In genomic region chr6:14894105-14894504, GRCh38 we compare ENCODE assay signal across 17 cellular contexts.
DNase-seq lines count a peak whose midpoint lies in the region; ATAC-seq and TF ChIP-seq lines count a peak whose summit lies in the region.
"Had no signal": no experiment of that assay in that cellular context is flagged by ENCODE, and none has a peak within 500 bp of the region (broad histone marks: within the 10 kb centered on the region; RNA-seq: fewer than 3 reads in every experiment).

No MANE protein-coding gene starts in this region.

- no peak overlapping the region for H3K18ac ChIP-seq in IMR-90 (ENCODE audit: low read depth, low read length)

- peaks cover 60% of the 10 kb centered on the region for H3K9me3 ChIP-seq in BLaER1
- peaks cover 2% of the 10 kb centered on the region for H3K9me3 ChIP-seq in IMR-90 (ENCODE audit: control insufficient read depth, insufficient read depth, low read length)
- H3K9me3 ChIP-seq: A549, Caco-2 had no signal

- H3K9me1 ChIP-seq in IMR-90 (ENCODE audit: insufficient read depth, low read length) = no peaks in the 10 kb centered on the region

- TF ChIP-seq POLR2A in IMR-90 (IDR thresholded peaks at IDR 0.05; ENCODE audit: low read depth, low read length) = no peak

- H2AFZ ChIP-seq in IMR-90 (replicated peaks; ENCODE audit: low read length, poor library complexity) = no peak overlapping the region

- 0 out of 2 replicates have a peak overlapping the region, but pooled peaks have one; percentile 4 for H2AK5ac ChIP-seq in IMR-90 (ENCODE audit: low read depth, low read length)

- H3K27ac Mint-ChIP-seq in MCF 10A (ENCODE audit: low read depth, unreplicated experiment) = no peak overlapping the region
- H3K27ac Mint-ChIP-seq: B cell; CD4-positive, alpha-beta T cell; CD8-positive, alpha-beta T cell had no signal

- H2BK20ac ChIP-seq in IMR-90 (ENCODE audit: low read depth, low read length) = no peak overlapping the region

- no peaks in the 10 kb centered on the region for H4K20me1 ChIP-seq in BLaER1
- no peaks in the 10 kb centered on the region for H4K20me1 ChIP-seq in IMR-90 (ENCODE audit: insufficient read depth, low read length)

- POLR2A ChIA-PET in IMR-90 (lab: Charles Lee; ENCODE audit: unreplicated experiment) (no interaction called here), MCF 10A (lab: Yijun Ruan, JAX) (interaction anchor here (0.6 to 0.7 kb wide), 2 partner anchors 10 to 13 kb away, joined by 3 read pairs; no protein-coding TSS in a partner anchor)

- TF ChIP-seq RAD21 in IMR-90 (IDR thresholded peaks at IDR 0.05; ENCODE audit: low read length) = no peak

- H3K4me1 ChIP-seq in BLaER1 (peaks cover 38% of the 10 kb centered on the region), IMR-90 (ENCODE audit: control insufficient read depth, insufficient read depth, low read length) (no peaks in the 10 kb centered on the region)
- H3K4me1 ChIP-seq: Caco-2 had no signal

- BruUV-seq in IMR-90 (replicated peaks; lab: Mats Ljungman, UMichigan) = no TSS peak
- no TSS peak for BruUV-seq in MCF 10A (replicated peaks; lab: Mats Ljungman, UMichigan)

- no peak overlapping the region for H4K5ac ChIP-seq in IMR-90 (ENCODE audit: low read depth, low read length)

- H3K27ac ChIP-seq in BLaER1 (no peak overlapping the region), IMR-90 (ENCODE audit: insufficient read depth, low read length) (no peak overlapping the region)
- H3K27ac ChIP-seq: 22Rv1, A549, C4-2B had no signal

- no peak overlapping the region for H3K4ac ChIP-seq in IMR-90 (ENCODE audit: low read depth, low read length)

- dilution Hi-C loops in IMR-90 (cut with HindIII; ENCODE audit: low sequenced_read_pairs, unreplicated experiment) = no loop called here

- H3K4me2 ChIP-seq in BLaER1 (peak overlapping the region; percentile 35), IMR-90 (ENCODE audit: low read depth, low read length) (no peak overlapping the region)
- H3K4me2 ChIP-seq: A549 had no signal

- TF ChIP-seq CTCF in IMR-90 (conservative IDR thresholded peaks at IDR 0.05; ENCODE audit: low read depth, low read length) (no peak), MCF 10A (IDR thresholded peaks at IDR 0.05; ENCODE audit: unreplicated experiment) (no peak)

- H3K36me3 Mint-ChIP-seq in MCF 10A (ENCODE audit: insufficient read depth, unreplicated experiment) = peaks cover 12% of the 10 kb centered on the region
- H3K36me3 Mint-ChIP-seq: CD8-positive, alpha-beta T cell had no signal

- 64% methylated on average over 2 of the region's 2 CpGs; no CpG with 5 or more reads in 1 of the 2 experiments for WGBS in IMR-90 (ENCODE audit: extremely low coverage in 2 of 2, insufficient read length in 1 of 2), 2 experiments

- H3K9ac ChIP-seq in BLaER1 = no peak overlapping the region
- no peak overlapping the region for H3K9ac ChIP-seq in IMR-90 (ENCODE audit: low read depth, low read length)

- H3K4me3 Mint-ChIP-seq in MCF 10A (ENCODE audit: unreplicated experiment) = no peak overlapping the region
- H3K4me3 Mint-ChIP-seq: B cell; CD4-positive, alpha-beta T cell; CD8-positive, alpha-beta T cell had no signal

- H2AK9ac ChIP-seq in IMR-90 (replicated peaks; ENCODE audit: low read depth, low read length, poor library complexity) = no peak overlapping the region

- no peaks in the 10 kb centered on the region for H3K27me3 Mint-ChIP-seq in MCF 10A (ENCODE audit: insufficient read depth, unreplicated experiment)
- H3K27me3 Mint-ChIP-seq: CD4-positive, alpha-beta T cell had no signal

- H3K36me3 ChIP-seq in BLaER1 = no peaks in the 10 kb centered on the region
- H3K36me3 ChIP-seq in IMR-90 (ENCODE audit: control insufficient read depth, insufficient read depth, low read length) = no peaks in the 10 kb centered on the region

- no peak overlapping the region for H3K56ac ChIP-seq in IMR-90 (ENCODE audit: extremely low read depth, insufficient read depth, low read length)

- no peak overlapping the region for H3K14ac ChIP-seq in IMR-90 (replicated peaks; ENCODE audit: low read depth, low read length)

- H3K23ac ChIP-seq in IMR-90 (ENCODE audit: low read depth, low read length) = no peak overlapping the region

- in situ Hi-C loops in IMR-90 (cut with MboI; ENCODE audit: low sequenced_read_pairs) = no loop called here

- DNase-seq in IMR-90 (no peak), left lobe of liver (ENCODE audit: low spot score) (no peak), MCF 10A (ENCODE audit: unreplicated experiment) (no peak), MV-4-11 (lab: John Stamatoyannopoulos, UW) (no peak)
- DNase-seq in activated CD4-positive, alpha-beta T cell treated with anti-CD3 and anti-CD28 coated beads, Interleukin-2, amount 50 U/mL, for 48 hours = no peak
- DNase-seq: AML-193; Caco-2; Calu3; CD4-positive, alpha-beta T cell; CD8-positive, alpha-beta T cell; DMS79 treated with DMSO at 0.1 percent for 48 hours; GF-D8 had no signal

- no peak overlapping the region for H2BK15ac ChIP-seq in IMR-90 (ENCODE audit: low read depth, low read length)

- no peaks in the 10 kb centered on the region for H3K4me1 Mint-ChIP-seq in MCF 10A (ENCODE audit: insufficient read depth, unreplicated experiment)

- no peak overlapping the region for H2BK120ac ChIP-seq in IMR-90 (ENCODE audit: low read depth, low read length)

- no peak for ATAC-seq in IMR-90 (ENCODE audit: low read depth)
- peak; percentile 66 for ATAC-seq in left lobe of liver
- ATAC-seq: A549; CD8-positive, alpha-beta T cell had no signal

- no peak overlapping the region for H4K8ac ChIP-seq in IMR-90 (ENCODE audit: low read depth in 2 of 2, low read length in 2 of 2)

- H3K27me3 ChIP-seq in BLaER1 = no peaks in the 10 kb centered on the region
- H3K27me3 ChIP-seq in IMR-90 (ENCODE audit: control insufficient read depth, insufficient read depth, low read length) = no peaks in the 10 kb centered on the region; the same call in 1 of the 2 replicates

- no peak overlapping the region for H2BK5ac ChIP-seq in IMR-90 (ENCODE audit: low read depth, low read length, poor library complexity, severe bottlenecking)

- no peak overlapping the region for H4K91ac ChIP-seq in IMR-90 (ENCODE audit: insufficient read depth, low read depth, low read length)

- CTCF ChIA-PET in IMR-90 (lab: Yijun Ruan, JAX) (no interaction called here), MCF 10A (lab: Yijun Ruan, JAX) (no interaction called here)

- H3K79me1 ChIP-seq in IMR-90 (ENCODE audit: low read depth in 1 of 2, low read length in 2 of 2) = no peaks in the 10 kb centered on the region

- intact Hi-C loops in IMR-90 (cut with micrococcal nuclease) = no loop called here
- intact Hi-C loops in MCF 10A (cut with micrococcal nuclease) = no loop called here

- peaks cover 7% of the 10 kb centered on the region for H3K9me3 Mint-ChIP-seq in MCF 10A (ENCODE audit: unreplicated experiment)
- H3K9me3 Mint-ChIP-seq: CD4-positive, alpha-beta T cell; CD8-positive, alpha-beta T cell had no signal

- peak overlapping the region; percentile 38; the same call in 1 of the 2 replicates for H3K4me3 ChIP-seq in BLaER1
- no peak overlapping the region for H3K4me3 ChIP-seq in IMR-90 (ENCODE audit: insufficient read depth, low read depth, low read length)
- H3K4me3 ChIP-seq: A549 had no signal

TF ChIP-seq in IMR-90, 13 proteins besides CTCF, POLR2A, EP300 and RAD21:
- TF ChIP-seq RFX5 (IDR thresholded peaks at IDR 0.05; ENCODE audit: low read depth, low read length) (no peak), CEBPB (IDR thresholded peaks at IDR 0.05; ENCODE audit: low read depth, low read length) (no peak), MAFK (IDR thresholded peaks at IDR 0.05; ENCODE audit: low read depth, low read length) (no peak), FOS (IDR thresholded peaks at IDR 0.05; ENCODE audit: low read depth, low read length) (no peak), RCOR1 (IDR thresholded peaks at IDR 0.05; ENCODE audit: insufficient replicate concordance, low read length) (no peak), BHLHE40 (IDR thresholded peaks at IDR 0.05; ENCODE audit: low read depth, low read length) (no peak), SMC3 (IDR thresholded peaks at IDR 0.05; ENCODE audit: low read depth, low read length) (no peak), ELK1 (IDR thresholded peaks at IDR 0.05; ENCODE audit: borderline replicate concordance, low read depth, low read length) (no peak), CHD1 (IDR thresholded peaks at IDR 0.05; ENCODE audit: low read depth, low read length) (no peak), NFE2L2 (IDR thresholded peaks at IDR 0.05; ENCODE audit: low read depth, low read length) (no peak), MXI1 (IDR thresholded peaks at IDR 0.05; ENCODE audit: borderline replicate concordance, low read depth, low read length) (no peak), USF2 (IDR thresholded peaks at IDR 0.05; ENCODE audit: low read depth, low read length) (no peak), MAZ (IDR thresholded peaks at IDR 0.05; ENCODE audit: borderline replicate concordance, low read depth, low read length) (no peak)
